8 cellular contexts compared by ENCODE assay signal in the genomic region with DNA sequence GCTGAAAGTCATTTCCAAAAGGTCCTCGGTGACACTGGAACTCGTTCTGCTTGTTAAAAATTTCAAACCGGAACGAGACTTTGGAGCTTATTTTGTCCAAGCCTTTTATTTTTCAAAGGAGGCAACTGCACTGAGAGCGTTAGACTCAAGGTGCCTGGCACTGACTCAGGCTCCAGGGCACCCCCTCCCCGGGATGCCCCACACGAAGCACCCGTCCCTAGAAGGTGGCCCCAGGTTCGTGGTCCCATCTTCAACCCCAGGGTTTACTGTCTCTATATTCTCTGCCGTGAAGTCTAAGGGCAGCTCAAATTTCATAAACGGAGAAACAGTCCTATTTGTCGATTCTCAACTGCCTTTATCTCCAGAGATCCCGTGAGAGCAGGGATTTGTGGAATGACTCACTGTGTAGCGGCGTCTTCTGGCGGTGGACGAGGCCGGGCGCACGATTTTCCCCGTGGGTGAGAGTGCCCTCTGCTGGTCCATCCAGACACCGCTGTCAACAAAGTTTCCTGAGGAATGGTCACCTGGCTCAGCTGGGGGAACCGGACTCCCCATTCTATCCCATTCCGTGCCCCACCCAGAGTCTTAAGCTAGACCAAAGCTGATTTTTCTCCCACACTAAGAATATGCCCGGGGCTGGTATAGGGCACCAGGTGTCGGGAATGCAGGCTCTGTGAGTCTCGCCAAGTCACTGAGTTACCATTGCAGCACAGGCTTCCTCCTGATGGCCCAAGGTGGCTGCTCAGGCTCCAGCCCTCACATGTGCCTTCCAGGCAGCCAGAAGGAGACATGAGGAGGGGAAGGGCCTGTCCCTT. TPM values are rescaled to one million over a fixed set of nuclear protein-coding genes. Genes with fewer than 3 reads are reported as not detected.
DNase-seq lines count a peak whose midpoint lies in the region; ATAC-seq and TF ChIP-seq lines count a peak whose summit lies in the region.

No MANE protein-coding gene starts in this region.

- H3K27me3 ChIP-seq in vagina = no peaks in the 10 kb centered on the region

- TF ChIP-seq CTCF in fibroblast of mammary gland (conservative IDR thresholded peaks at IDR 0.05; ENCODE audit: control insufficient read depth, insufficient read depth, low read depth, low read length) (peak; percentile 81), vagina (IDR thresholded peaks at IDR 0.05) (peak; percentile 34 to 49 (median 43))

- peaks cover 4 to 6% of the 10 kb centered on the region in 2 donors for H3K4me1 Mint-ChIP-seq in natural killer cell treated with Interleukin-12 subunit alpha and Interleukin-12 subunit beta and Interleukin-15 and Interleukin-18, amount 100 ng/mL, for 72 hours (ENCODE audit: low read depth in 2 of 2)

- H3K4me3 Mint-ChIP-seq in natural killer cell treated with Interleukin-12 subunit alpha and Interleukin-12 subunit beta and Interleukin-15 and Interleukin-18, amount 100 ng/mL, for 72 hours = no peak overlapping the region

- H3K27ac Mint-ChIP-seq in natural killer cell treated with Interleukin-12 subunit alpha and Interleukin-12 subunit beta and Interleukin-15 and Interleukin-18, amount 100 ng/mL, for 72 hours = no peak overlapping the region

- ATAC-seq in natural killer cell treated with Interleukin-12 subunit alpha and Interleukin-12 subunit beta and Interleukin-15 and Interleukin-18, amount 100 ng/mL, for 72 hours = no peak
- ATAC-seq in HG03565 (IDR thresholded peaks at IDR 0.05; ENCODE audit: unreplicated experiment) = no peak

- no peak overlapping the region for H3K4me3 ChIP-seq in fibroblast of mammary gland (ENCODE audit: control insufficient read depth, low read depth, low read length)
- H3K4me3 ChIP-seq in vagina = no peak overlapping the region

- no peaks in the 10 kb centered on the region for H3K4me1 ChIP-seq in vagina

- no peak overlapping the region for H3K27ac ChIP-seq in vagina

- H3K9me3 ChIP-seq in vagina = no peaks in the 10 kb centered on the region

- no peaks in the 10 kb centered on the region for H3K27me3 Mint-ChIP-seq in natural killer cell treated with Interleukin-12 subunit alpha and Interleukin-12 subunit beta and Interleukin-15 and Interleukin-18, amount 100 ng/mL, for 72 hours

- DNase-seq in activated CD4-positive, alpha-beta T cell treated with anti-CD3 and anti-CD28 coated beads for 24 hours (ENCODE audit: low read depth in 2 of 2) = peak; percentile 42 to 53
- DNase-seq in activated CD4-positive, alpha-beta T cell treated with anti-CD3 and anti-CD28 coated beads for 1 hour = no peak
- DNase-seq in NCI-H460 (ENCODE audit: extremely low read depth, low read depth) (peak; percentile 79), fibroblast of mammary gland (ENCODE audit: low read depth) (peak; percentile 87), vagina (ENCODE audit: extremely low spot score in 2 of 2) (no peak)
- peak; percentile 81 for DNase-seq in activated CD8-positive, alpha-beta memory T cell treated with anti-CD3 and anti-CD28 coated beads for 24 hours
- peak; percentile 60 for DNase-seq in natural killer cell treated with Interleukin-12 subunit alpha and Interleukin-12 subunit beta and Interleukin-15 and Interleukin-18, amount 100 ng/mL, for 72 hours (ENCODE audit: low spot score)

- no peak for TF ChIP-seq POLR2A in vagina (IDR thresholded peaks at IDR 0.05)

- no peaks in the 10 kb centered on the region for H3K9me3 Mint-ChIP-seq in natural killer cell treated with Interleukin-12 subunit alpha and Interleukin-12 subunit beta and Interleukin-15 and Interleukin-18, amount 100 ng/mL, for 72 hours

- H3K36me3 Mint-ChIP-seq in natural killer cell treated with Interleukin-12 subunit alpha and Interleukin-12 subunit beta and Interleukin-15 and Interleukin-18, amount 100 ng/mL, for 72 hours = no peaks in the 10 kb centered on the region

- intact Hi-C loops in vagina (cut with DNase I) = no loop called here

- no peaks in the 10 kb centered on the region for H3K36me3 ChIP-seq in vagina

RNA-seq across cellular contexts. Expression of a gene that starts 27.1 kb away (rescaled TPM):
- total RNA-seq in NCI-H460 (2014; rRNA removed; shearing (Covaris generic)) = not detected in 2 replicates
- not detected in 2 replicates for polyA plus RNA-seq in NCI-H460 (2014; cell fraction: nucleus; rRNA removed)
- total RNA-seq in natural killer cell treated with Interleukin-12 subunit alpha and Interleukin-12 subunit beta and Interleukin-15 and Interleukin-18, amount 100 ng/mL, for 72 hours = not detected
- not detected for total RNA-seq in vagina

RNA-seq across cellular contexts. Expression of a gene that starts 50.9 kb away (rescaled TPM):
- total RNA-seq in NCI-H460 (2014; rRNA removed; shearing (Covaris generic)) = not detected in 2 replicates
- not detected in 2 replicates for polyA plus RNA-seq in NCI-H460 (2014; cell fraction: nucleus; rRNA removed)
- total RNA-seq in natural killer cell treated with Interleukin-12 subunit alpha and Interleukin-12 subunit beta and Interleukin-15 and Interleukin-18, amount 100 ng/mL, for 72 hours = not detected
- not detected for total RNA-seq in vagina

Comparison
In these comparisons a context has a peak if more than half of its experiments do, and no peak if none do; other contexts are left out.
1. DNase-seq: peak in activated CD4-positive, alpha-beta T cell treated with anti-CD3 and anti-CD28 coated beads for 24 hours (2 of 2), NCI-H460 (single experiment), activated CD8-positive, alpha-beta memory T cell treated with anti-CD3 and anti-CD28 coated beads for 24 hours (single experiment), fibroblast of mammary gland (single experiment) and natural killer cell treated with Interleukin-12 subunit alpha and Interleukin-12 subunit beta and Interleukin-15 and Interleukin-18, amount 100 ng/mL, for 72 hours (single experiment); none in activated CD4-positive, alpha-beta T cell treated with anti-CD3 and anti-CD28 coated beads for 1 hour (single experiment) and vagina (0 of 2).